Comparison of ENCODE assay signal across 1 cellular context in genomic region chr7:85186083-85186520, GRCh38.
TF ChIP-seq lines count a peak whose summit lies in the region.

No MANE protein-coding gene starts in this region.

TF ChIP-seq in SK-N-SH, 30 proteins besides CTCF, POLR2A, EP300 and RAD21 (continued from another document):
- peak; percentile 51; the same call in 1 of the 2 replicates for TF ChIP-seq POLR2AphosphoS5 (IDR thresholded peaks at IDR 0.05; ENCODE audit: low read depth, low read length)
